1 cellular context compared by ENCODE assay signal in the genomic region with DNA sequence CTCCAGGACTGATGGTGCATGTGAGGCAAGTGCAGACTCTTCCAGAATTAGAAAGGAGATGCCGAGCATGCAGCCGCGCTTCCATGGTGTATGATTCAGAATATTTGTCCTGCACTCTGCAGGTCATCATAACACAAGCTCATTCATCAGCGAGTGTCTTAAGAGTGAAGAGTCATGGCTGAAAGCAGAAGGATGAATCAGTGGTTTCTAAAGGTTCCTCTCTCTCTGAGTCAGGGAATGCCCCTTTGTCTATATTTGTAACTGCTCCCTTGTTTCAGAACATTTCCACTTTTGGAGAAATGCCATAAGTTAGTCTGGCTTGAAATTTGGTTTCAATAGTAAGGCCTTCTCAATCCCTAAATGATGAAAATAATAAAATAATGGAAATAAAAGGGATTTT.
TF ChIP-seq lines count a peak whose summit lies in the region.

No MANE protein-coding gene starts in this region.

TF ChIP-seq in GM12878, 131 proteins besides CTCF, POLR2A, EP300 and RAD21 (continued from another document and continues in another):
- TF ChIP-seq, protein P1, sequence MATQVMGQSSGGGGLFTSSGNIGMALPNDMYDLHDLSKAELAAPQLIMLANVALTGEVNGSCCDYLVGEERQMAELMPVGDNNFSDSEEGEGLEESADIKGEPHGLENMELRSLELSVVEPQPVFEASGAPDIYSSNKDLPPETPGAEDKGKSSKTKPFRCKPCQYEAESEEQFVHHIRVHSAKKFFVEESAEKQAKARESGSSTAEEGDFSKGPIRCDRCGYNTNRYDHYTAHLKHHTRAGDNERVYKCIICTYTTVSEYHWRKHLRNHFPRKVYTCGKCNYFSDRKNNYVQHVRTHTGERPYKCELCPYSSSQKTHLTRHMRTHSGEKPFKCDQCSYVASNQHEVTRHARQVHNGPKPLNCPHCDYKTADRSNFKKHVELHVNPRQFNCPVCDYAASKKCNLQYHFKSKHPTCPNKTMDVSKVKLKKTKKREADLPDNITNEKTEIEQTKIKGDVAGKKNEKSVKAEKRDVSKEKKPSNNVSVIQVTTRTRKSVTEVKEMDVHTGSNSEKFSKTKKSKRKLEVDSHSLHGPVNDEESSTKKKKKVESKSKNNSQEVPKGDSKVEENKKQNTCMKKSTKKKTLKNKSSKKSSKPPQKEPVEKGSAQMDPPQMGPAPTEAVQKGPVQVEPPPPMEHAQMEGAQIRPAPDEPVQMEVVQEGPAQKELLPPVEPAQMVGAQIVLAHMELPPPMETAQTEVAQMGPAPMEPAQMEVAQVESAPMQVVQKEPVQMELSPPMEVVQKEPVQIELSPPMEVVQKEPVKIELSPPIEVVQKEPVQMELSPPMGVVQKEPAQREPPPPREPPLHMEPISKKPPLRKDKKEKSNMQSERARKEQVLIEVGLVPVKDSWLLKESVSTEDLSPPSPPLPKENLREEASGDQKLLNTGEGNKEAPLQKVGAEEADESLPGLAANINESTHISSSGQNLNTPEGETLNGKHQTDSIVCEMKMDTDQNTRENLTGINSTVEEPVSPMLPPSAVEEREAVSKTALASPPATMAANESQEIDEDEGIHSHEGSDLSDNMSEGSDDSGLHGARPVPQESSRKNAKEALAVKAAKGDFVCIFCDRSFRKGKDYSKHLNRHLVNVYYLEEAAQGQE (IDR thresholded peaks at IDR 0.05; ENCODE audit: low read depth, low read length): no peak
- TF ChIP-seq GATAD2B (conservative IDR thresholded peaks at IDR 0.05; ENCODE audit: low read depth) (no peak), TARDBP (IDR thresholded peaks at IDR 0.05; ENCODE audit: borderline replicate concordance) (no peak), POLR2AphosphoS2 (IDR thresholded peaks at IDR 0.05; ENCODE audit: low read depth, low read length) (no peak), TCF3 (IDR thresholded peaks at IDR 0.05; ENCODE audit: borderline replicate concordance, insufficient read depth, low read depth, low read length) (no peak), PAX8 (IDR thresholded peaks at IDR 0.05) (no peak), YY1 (IDR thresholded peaks at IDR 0.05; ENCODE audit: low read depth, low read length) (peak; percentile 70), EGR1 (IDR thresholded peaks at IDR 0.05; ENCODE audit: borderline replicate concordance in 1 of 2, low read depth in 2 of 2, low read length in 2 of 2) (no peak), YBX1 (IDR thresholded peaks at IDR 0.05) (no peak), ZNF384 (IDR thresholded peaks at IDR 0.05; ENCODE audit: borderline replicate concordance, low read depth, low read length) (no peak), JUNB (IDR thresholded peaks at IDR 0.05) (peak; percentile 95), SRF (IDR thresholded peaks at IDR 0.05; ENCODE audit: low read depth in 2 of 2, low read length in 2 of 2) (peak in 1 of 2 experiments; percentile 53; a peak in 1 of 4 replicates), EZH2 (IDR thresholded peaks at IDR 0.05; ENCODE audit: borderline replicate concordance, control insufficient read depth, low read depth, low read length) (no peak), MYB (IDR thresholded peaks at IDR 0.05; ENCODE audit: borderline replicate concordance, low read depth, low read length) (no peak), SPI1 (IDR thresholded peaks at IDR 0.05; ENCODE audit: borderline replicate concordance, insufficient read depth, low read depth, low read length) (peak; percentile 36; the same call in 1 of the 2 replicates), SREBF2 (IDR thresholded peaks at IDR 0.05; ENCODE audit: low read length) (no peak), POU2F2 (IDR thresholded peaks at IDR 0.05; ENCODE audit: borderline replicate concordance, low read depth, low read length) (no peak), BACH1 (IDR thresholded peaks at IDR 0.05; ENCODE audit: borderline replicate concordance) (peak; percentile 96), NFIC (IDR thresholded peaks at IDR 0.05; ENCODE audit: low read depth, low read length) (peak; percentile 97), BCL11A (IDR thresholded peaks at IDR 0.05; ENCODE audit: low read depth, low read length) (peak; percentile 89), ZNF207 (IDR thresholded peaks at IDR 0.05; ENCODE audit: borderline replicate concordance) (no peak), MTA2 (IDR thresholded peaks at IDR 0.05; ENCODE audit: low read depth) (peak; percentile 72), SIX5 (IDR thresholded peaks at IDR 0.05; ENCODE audit: low read depth, low read length, severe bottlenecking) (no peak), CREB1 (IDR thresholded peaks at IDR 0.05; ENCODE audit: low read depth) (peak; percentile 30; the same call in 1 of the 2 replicates), MYC (IDR thresholded peaks at IDR 0.05; ENCODE audit: insufficient read depth, insufficient read length, insufficient replicate concordance, low read length, severe bottlenecking) (no peak), LARP7 (IDR thresholded peaks at IDR 0.05) (no peak), MXI1 (IDR thresholded peaks at IDR 0.05; ENCODE audit: low read depth, low read length) (no peak), TCF12 (IDR thresholded peaks at IDR 0.05; ENCODE audit: low read depth, low read length) (0 out of 2 replicates have a peak, but pooled peaks have one; percentile 8), MTA3 (IDR thresholded peaks at IDR 0.05; ENCODE audit: borderline replicate concordance, low read length) (peak; percentile 72), PML (IDR thresholded peaks at IDR 0.05; ENCODE audit: low read length) (no peak; the same call in 1 of the 2 replicates), SP1 (IDR thresholded peaks at IDR 0.05; ENCODE audit: low read depth, low read length) (peak; percentile 30), JUND (IDR thresholded peaks at IDR 0.05; ENCODE audit: low read depth, low read length) (no peak), TBL1XR1 (IDR thresholded peaks at IDR 0.05; ENCODE audit: low read depth, low read length) (no peak), NR2C2 (IDR thresholded peaks at IDR 0.05; ENCODE audit: borderline replicate concordance, control insufficient read depth, insufficient read length, low read depth) (no peak), NFXL1 (IDR thresholded peaks at IDR 0.05; ENCODE audit: borderline replicate concordance) (no peak), HDAC2 (IDR thresholded peaks at IDR 0.05) (no peak)
- TF ChIP-seq, protein P2, sequence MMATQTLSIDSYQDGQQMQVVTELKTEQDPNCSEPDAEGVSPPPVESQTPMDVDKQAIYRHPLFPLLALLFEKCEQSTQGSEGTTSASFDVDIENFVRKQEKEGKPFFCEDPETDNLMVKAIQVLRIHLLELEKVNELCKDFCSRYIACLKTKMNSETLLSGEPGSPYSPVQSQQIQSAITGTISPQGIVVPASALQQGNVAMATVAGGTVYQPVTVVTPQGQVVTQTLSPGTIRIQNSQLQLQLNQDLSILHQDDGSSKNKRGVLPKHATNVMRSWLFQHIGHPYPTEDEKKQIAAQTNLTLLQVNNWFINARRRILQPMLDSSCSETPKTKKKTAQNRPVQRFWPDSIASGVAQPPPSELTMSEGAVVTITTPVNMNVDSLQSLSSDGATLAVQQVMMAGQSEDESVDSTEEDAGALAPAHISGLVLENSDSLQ (IDR thresholded peaks at IDR 0.05): peak; percentile 49; the same call in 1 of the 2 replicates
- TF ChIP-seq, protein P3, sequence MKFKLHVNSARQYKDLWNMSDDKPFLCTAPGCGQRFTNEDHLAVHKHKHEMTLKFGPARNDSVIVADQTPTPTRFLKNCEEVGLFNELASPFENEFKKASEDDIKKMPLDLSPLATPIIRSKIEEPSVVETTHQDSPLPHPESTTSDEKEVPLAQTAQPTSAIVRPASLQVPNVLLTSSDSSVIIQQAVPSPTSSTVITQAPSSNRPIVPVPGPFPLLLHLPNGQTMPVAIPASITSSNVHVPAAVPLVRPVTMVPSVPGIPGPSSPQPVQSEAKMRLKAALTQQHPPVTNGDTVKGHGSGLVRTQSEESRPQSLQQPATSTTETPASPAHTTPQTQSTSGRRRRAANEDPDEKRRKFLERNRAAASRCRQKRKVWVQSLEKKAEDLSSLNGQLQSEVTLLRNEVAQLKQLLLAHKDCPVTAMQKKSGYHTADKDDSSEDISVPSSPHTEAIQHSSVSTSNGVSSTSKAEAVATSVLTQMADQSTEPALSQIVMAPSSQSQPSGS (IDR thresholded peaks at IDR 0.05; ENCODE audit: low read length): peak; percentile 85
- TF ChIP-seq, protein P4, sequence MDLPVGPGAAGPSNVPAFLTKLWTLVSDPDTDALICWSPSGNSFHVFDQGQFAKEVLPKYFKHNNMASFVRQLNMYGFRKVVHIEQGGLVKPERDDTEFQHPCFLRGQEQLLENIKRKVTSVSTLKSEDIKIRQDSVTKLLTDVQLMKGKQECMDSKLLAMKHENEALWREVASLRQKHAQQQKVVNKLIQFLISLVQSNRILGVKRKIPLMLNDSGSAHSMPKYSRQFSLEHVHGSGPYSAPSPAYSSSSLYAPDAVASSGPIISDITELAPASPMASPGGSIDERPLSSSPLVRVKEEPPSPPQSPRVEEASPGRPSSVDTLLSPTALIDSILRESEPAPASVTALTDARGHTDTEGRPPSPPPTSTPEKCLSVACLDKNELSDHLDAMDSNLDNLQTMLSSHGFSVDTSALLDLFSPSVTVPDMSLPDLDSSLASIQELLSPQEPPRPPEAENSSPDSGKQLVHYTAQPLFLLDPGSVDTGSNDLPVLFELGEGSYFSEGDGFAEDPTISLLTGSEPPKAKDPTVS (IDR thresholded peaks at IDR 0.05; ENCODE audit: low read depth, low read length): no peak
- TF ChIP-seq, protein P5, sequence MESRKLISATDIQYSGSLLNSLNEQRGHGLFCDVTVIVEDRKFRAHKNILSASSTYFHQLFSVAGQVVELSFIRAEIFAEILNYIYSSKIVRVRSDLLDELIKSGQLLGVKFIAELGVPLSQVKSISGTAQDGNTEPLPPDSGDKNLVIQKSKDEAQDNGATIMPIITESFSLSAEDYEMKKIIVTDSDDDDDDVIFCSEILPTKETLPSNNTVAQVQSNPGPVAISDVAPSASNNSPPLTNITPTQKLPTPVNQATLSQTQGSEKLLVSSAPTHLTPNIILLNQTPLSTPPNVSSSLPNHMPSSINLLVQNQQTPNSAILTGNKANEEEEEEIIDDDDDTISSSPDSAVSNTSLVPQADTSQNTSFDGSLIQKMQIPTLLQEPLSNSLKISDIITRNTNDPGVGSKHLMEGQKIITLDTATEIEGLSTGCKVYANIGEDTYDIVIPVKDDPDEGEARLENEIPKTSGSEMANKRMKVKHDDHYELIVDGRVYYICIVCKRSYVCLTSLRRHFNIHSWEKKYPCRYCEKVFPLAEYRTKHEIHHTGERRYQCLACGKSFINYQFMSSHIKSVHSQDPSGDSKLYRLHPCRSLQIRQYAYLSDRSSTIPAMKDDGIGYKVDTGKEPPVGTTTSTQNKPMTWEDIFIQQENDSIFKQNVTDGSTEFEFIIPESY (IDR thresholded peaks at IDR 0.05): no peak
- TF ChIP-seq, protein P6, sequence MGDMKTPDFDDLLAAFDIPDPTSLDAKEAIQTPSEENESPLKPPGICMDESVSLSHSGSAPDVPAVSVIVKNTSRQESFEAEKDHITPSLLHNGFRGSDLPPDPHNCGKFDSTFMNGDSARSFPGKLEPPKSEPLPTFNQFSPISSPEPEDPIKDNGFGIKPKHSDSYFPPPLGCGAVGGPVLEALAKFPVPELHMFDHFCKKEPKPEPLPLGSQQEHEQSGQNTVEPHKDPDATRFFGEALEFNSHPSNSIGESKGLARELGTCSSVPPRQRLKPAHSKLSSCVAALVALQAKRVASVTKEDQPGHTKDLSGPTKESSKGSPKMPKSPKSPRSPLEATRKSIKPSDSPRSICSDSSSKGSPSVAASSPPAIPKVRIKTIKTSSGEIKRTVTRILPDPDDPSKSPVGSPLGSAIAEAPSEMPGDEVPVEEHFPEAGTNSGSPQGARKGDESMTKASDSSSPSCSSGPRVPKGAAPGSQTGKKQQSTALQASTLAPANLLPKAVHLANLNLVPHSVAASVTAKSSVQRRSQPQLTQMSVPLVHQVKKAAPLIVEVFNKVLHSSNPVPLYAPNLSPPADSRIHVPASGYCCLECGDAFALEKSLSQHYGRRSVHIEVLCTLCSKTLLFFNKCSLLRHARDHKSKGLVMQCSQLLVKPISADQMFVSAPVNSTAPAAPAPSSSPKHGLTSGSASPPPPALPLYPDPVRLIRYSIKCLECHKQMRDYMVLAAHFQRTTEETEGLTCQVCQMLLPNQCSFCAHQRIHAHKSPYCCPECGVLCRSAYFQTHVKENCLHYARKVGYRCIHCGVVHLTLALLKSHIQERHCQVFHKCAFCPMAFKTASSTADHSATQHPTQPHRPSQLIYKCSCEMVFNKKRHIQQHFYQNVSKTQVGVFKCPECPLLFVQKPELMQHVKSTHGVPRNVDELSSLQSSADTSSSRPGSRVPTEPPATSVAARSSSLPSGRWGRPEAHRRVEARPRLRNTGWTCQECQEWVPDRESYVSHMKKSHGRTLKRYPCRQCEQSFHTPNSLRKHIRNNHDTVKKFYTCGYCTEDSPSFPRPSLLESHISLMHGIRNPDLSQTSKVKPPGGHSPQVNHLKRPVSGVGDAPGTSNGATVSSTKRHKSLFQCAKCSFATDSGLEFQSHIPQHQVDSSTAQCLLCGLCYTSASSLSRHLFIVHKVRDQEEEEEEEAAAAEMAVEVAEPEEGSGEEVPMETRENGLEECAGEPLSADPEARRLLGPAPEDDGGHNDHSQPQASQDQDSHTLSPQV (IDR thresholded peaks at IDR 0.05): no peak
- TF ChIP-seq, protein P7, sequence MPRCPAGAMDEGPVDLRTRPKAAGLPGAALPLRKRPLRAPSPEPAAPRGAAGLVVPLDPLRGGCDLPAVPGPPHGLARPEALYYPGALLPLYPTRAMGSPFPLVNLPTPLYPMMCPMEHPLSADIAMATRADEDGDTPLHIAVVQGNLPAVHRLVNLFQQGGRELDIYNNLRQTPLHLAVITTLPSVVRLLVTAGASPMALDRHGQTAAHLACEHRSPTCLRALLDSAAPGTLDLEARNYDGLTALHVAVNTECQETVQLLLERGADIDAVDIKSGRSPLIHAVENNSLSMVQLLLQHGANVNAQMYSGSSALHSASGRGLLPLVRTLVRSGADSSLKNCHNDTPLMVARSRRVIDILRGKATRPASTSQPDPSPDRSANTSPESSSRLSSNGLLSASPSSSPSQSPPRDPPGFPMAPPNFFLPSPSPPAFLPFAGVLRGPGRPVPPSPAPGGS (IDR thresholded peaks at IDR 0.05; ENCODE audit: borderline replicate concordance, insufficient read depth, low read depth, low read length, poor library complexity, severe bottlenecking): peak; percentile 65
- TF ChIP-seq, protein P8, sequence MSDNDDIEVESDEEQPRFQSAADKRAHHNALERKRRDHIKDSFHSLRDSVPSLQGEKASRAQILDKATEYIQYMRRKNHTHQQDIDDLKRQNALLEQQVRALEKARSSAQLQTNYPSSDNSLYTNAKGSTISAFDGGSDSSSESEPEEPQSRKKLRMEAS (IDR thresholded peaks at IDR 0.05; ENCODE audit: low read depth, low read length): no peak
